ENCODE assay signal across 1 cellular context in genomic region chr2:23926750-23927627, GRCh38.
TF ChIP-seq lines count a peak whose summit lies in the region.

Gene ATAD2B (minus strand): TSS chr2:23927123. CDS start chr2:23926770, 353 bp downstream.

TF ChIP-seq in A549, 52 proteins besides CTCF, POLR2A, EP300 and RAD21 (continued from another document):
- TF ChIP-seq REST (IDR thresholded peaks at IDR 0.05) (peak; percentile 53; the same call in 1 of the 2 replicates), TP53 (CRISPR knock-in tag; IDR thresholded peaks at IDR 0.05) (no peak), ZNF302 (CRISPR knock-in tag; IDR thresholded peaks at IDR 0.05) (no peak), TFCP2L1 (CRISPR knock-in tag; IDR thresholded peaks at IDR 0.05) (peak; percentile 67; the same call in 1 of the 2 replicates), ATOH8 (CRISPR knock-in tag; IDR thresholded peaks at IDR 0.05; ENCODE audit: low read depth) (peak; percentile 42; the same call in 1 of the 2 replicates), HOXB13 (CRISPR knock-in tag; IDR thresholded peaks at IDR 0.05; ENCODE audit: low read depth) (no peak), CBX2 (IDR thresholded peaks at IDR 0.05; ENCODE audit: borderline replicate concordance, low read depth) (no peak), HEYL (CRISPR knock-in tag; IDR thresholded peaks at IDR 0.05) (no peak), HMGXB4 (CRISPR knock-in tag; IDR thresholded peaks at IDR 0.05; ENCODE audit: borderline replicate concordance) (peak; percentile 93), ZFP36 (IDR thresholded peaks at IDR 0.05; ENCODE audit: borderline replicate concordance, partially characterized antibody) (no peak), HDAC2 (IDR thresholded peaks at IDR 0.05) (no peak), RARB (CRISPR knock-in tag; IDR thresholded peaks at IDR 0.05) (no peak), POLR2AphosphoS2 (conservative IDR thresholded peaks at IDR 0.05; ENCODE audit: low read length) (no peak), USF2 (IDR thresholded peaks at IDR 0.05) (no peak), BCL3 (IDR thresholded peaks at IDR 0.05) (peak; percentile 70; the same call in 1 of the 3 replicates), HOXA7 (CRISPR knock-in tag; IDR thresholded peaks at IDR 0.05) (no peak), ZSCAN20 (CRISPR knock-in tag; IDR thresholded peaks at IDR 0.05) (no peak), RCOR1 (IDR thresholded peaks at IDR 0.05; ENCODE audit: low read depth, low read length) (no peak), JUNB (IDR thresholded peaks at IDR 0.05) (no peak), HES2 (IDR thresholded peaks at IDR 0.05) (no peak), RNF2 (IDR thresholded peaks at IDR 0.05; ENCODE audit: borderline replicate concordance, low read depth) (no peak), HOXB5 (CRISPR knock-in tag; IDR thresholded peaks at IDR 0.05) (peak; percentile 60; the same call in 1 of the 2 replicates), MAX (IDR thresholded peaks at IDR 0.05) (peak; percentile 76), FOSL2 (IDR thresholded peaks at IDR 0.05) (no peak), FOSL2 (CRISPR knock-in tag; IDR thresholded peaks at IDR 0.05) (peak; percentile 66), ZC3H11A (IDR thresholded peaks at IDR 0.05) (no peak), CHD4 (IDR thresholded peaks at IDR 0.05; ENCODE audit: borderline replicate concordance) (no peak), MAZ (IDR thresholded peaks at IDR 0.05; ENCODE audit: borderline replicate concordance, low read depth, low read length) (0 out of 2 replicates have a peak, but pooled peaks have one; percentile 25), BHLHE40 (IDR thresholded peaks at IDR 0.05; ENCODE audit: low read depth, low read length) (no peak)
